Comparison of ENCODE assay signal across 27 cellular contexts in genomic region chr1:77399250-77400086, GRCh38.
DNase-seq lines count a peak whose midpoint lies in the region; ATAC-seq, FAIRE-seq and TF ChIP-seq lines count a peak whose summit lies in the region.
"Had no signal": no experiment of that assay in that cellular context is flagged by ENCODE, and none has a peak within 500 bp of the region (broad histone marks: within the 10 kb centered on the region; RNA-seq: fewer than 3 reads in every experiment).

No MANE protein-coding gene starts in this region.

- H2BK12ac ChIP-seq in H1 (ENCODE audit: low read depth, low read length), result no peak overlapping the region

- H2BK20ac ChIP-seq in H1 (ENCODE audit: low read length), result no peak overlapping the region

- intact Hi-C loops in posterior vena cava (cut with DNase I), result no loop called here

- H4K5ac ChIP-seq in H1 (ENCODE audit: insufficient read length, low read depth, low read length), result no peak overlapping the region

- CTCF ChIA-PET in H1 (lab: Charles Lee; ENCODE audit: partially characterized antibody) (interaction anchor here (0.6 kb wide), 1 partner anchor 289 kb away, joined by 4 read pairs; no protein-coding TSS in a partner anchor), WTC11 (lab: Charles Lee) (no interaction called here)

- H3K79me2 ChIP-seq in H1 (ENCODE audit: control insufficient read depth in 1 of 2, insufficient read depth in 2 of 2, low read length in 2 of 2), result no peaks in the 10 kb centered on the region

- TF ChIP-seq CTCF in H1 (IDR thresholded peaks at IDR 0.05; ENCODE audit: control extremely low read depth in 1 of 3, insufficient read depth in 1 of 3, low read depth in 1 of 3, low read length in 3 of 3) (no peak), WTC11 (IDR thresholded peaks at IDR 0.05) (no peak)

- DNase-seq in SK-MEL-5 (ENCODE audit: low read depth, low spot score), result peak; percentile 36
- DNase-seq in H1 (ENCODE audit: low read depth in 1 of 2, low spot score in 2 of 2), result no peak
- DNase-seq in middle frontal gyrus (ENCODE audit: extremely low spot score, low spot score), result peak; percentile 63
- no peak for DNase-seq in posterior vena cava (ENCODE audit: low spot score)
- no peak for DNase-seq in WTC11 (ENCODE audit: low spot score)
- DNase-seq: activated CD4-positive, alpha-beta T cell treated with anti-CD3 and anti-CD28 coated beads for 36 hours; activated CD8-positive, alpha-beta memory T cell treated with anti-CD3 and anti-CD28 coated beads for 24 hours; activated effector memory CD4-positive, alpha-beta T cell treated with Interleukin-2 at 50 U/mL for 16 hours; activated naive CD8-positive, alpha-beta T cell treated with anti-CD3 and anti-CD28 coated beads for 36 hours; islet precursor cell; left ventricle myocardium superior; natural killer cell; NCI-H187 treated with DMSO at 0.1 percent for 48 hours; NCI-H748 treated with DMSO at 0.1 percent for 48 hours; sigmoid colon; stimulated activated CD4-positive, alpha-beta T cell treated with anti-CD3 and anti-CD28 coated beads, Interleukin-4, amount 100 ng/mL, for 4 hours; stimulated activated naive B cell treated with anti-CD40 and anti-IgM and Interleukin-4, amounts not matched to agents 10 μg/mL and 1 μg/mL and 100 μg/mL, for 72 hours; T-helper 17 cell; testis had no signal

- no peak for TF ChIP-seq POLR2A in H1 (IDR thresholded peaks at IDR 0.05; ENCODE audit: control extremely low read depth in 1 of 2, low read depth in 2 of 2, low read length in 2 of 2)

- H2AK5ac ChIP-seq in H1 (ENCODE audit: low read depth, low read length), result no peak overlapping the region

- H3K23me2 ChIP-seq in H1 (ENCODE audit: low read depth, low read length), result no peaks in the 10 kb centered on the region

- no peaks in the 10 kb centered on the region for H3K36me3 ChIP-seq in H1 (ENCODE audit: control insufficient read depth in 2 of 4, insufficient read depth in 4 of 4, low read length in 3 of 4)
- H3K36me3 ChIP-seq: sigmoid colon had no signal

- no peak overlapping the region for H3K4me3 ChIP-seq in H1 (ENCODE audit: extremely low read depth in 1 of 4, insufficient read depth in 2 of 4, low read depth in 3 of 4, low read length in 4 of 4)
- H3K4me3 ChIP-seq: sigmoid colon, SK-N-MC, testis had no signal

- H3K9me3 Mint-ChIP-seq in stimulated activated memory B cell treated with anti-CD40 and anti-IgM and Interleukin-4, amounts not matched to agents 10 μg/mL and 1 μg/mL and 100 μg/mL, for 72 hours, result no peaks in the 10 kb centered on the region
- 0 out of 2 replicates have a peak, but pooled peaks cover 6% of the 10 kb centered on the region for H3K9me3 Mint-ChIP-seq in WTC11
- H3K9me3 Mint-ChIP-seq: activated naive CD8-positive, alpha-beta T cell treated with anti-CD3 and anti-CD28 coated beads for 36 hours; central memory CD8-positive, alpha-beta T cell; mesothelial cell of epicardium; natural killer cell; stimulated activated naive B cell treated with anti-CD40 and anti-IgM and Interleukin-4, amounts not matched to agents 10 μg/mL and 1 μg/mL and 100 μg/mL, for 72 hours had no signal

- no peaks in the 10 kb centered on the region for H3K9me3 ChIP-seq in H1 (ENCODE audit: insufficient read depth in 2 of 2, low read depth in 1 of 2, low read length in 1 of 2)
- H3K9me3 ChIP-seq: sigmoid colon, testis had no signal

- H3K4me1 Mint-ChIP-seq in stimulated activated memory B cell treated with anti-CD40 and anti-IgM and Interleukin-4, amounts not matched to agents 10 μg/mL and 1 μg/mL and 100 μg/mL, for 72 hours, result no peaks in the 10 kb centered on the region
- peaks cover 5% of the 10 kb centered on the region; the same call in 1 of the 2 replicates for H3K4me1 Mint-ChIP-seq in WTC11
- H3K4me1 Mint-ChIP-seq: activated CD4-positive, alpha-beta T cell treated with anti-CD3 and anti-CD28 coated beads for 36 hours; activated naive CD8-positive, alpha-beta T cell treated with anti-CD3 and anti-CD28 coated beads for 36 hours; CD14-positive monocyte; central memory CD8-positive, alpha-beta T cell; mesothelial cell of epicardium; stimulated activated naive B cell treated with anti-CD40 and anti-IgM and Interleukin-4, amounts not matched to agents 10 μg/mL and 1 μg/mL and 100 μg/mL, for 72 hours; T-helper 17 cell had no signal

- in situ Hi-C loops in SK-MEL-5 (cut with HindIII; ENCODE audit: low pct_unique_long_range_greater_than_20kb, low sequenced_read_pairs), result no loop called here

- 0 out of 2 replicates have a peak overlapping the region, but pooled peaks have one; percentile 33 for H2AFZ ChIP-seq in H1 (ENCODE audit: low read length)

- H3K4me2 ChIP-seq in H1 (ENCODE audit: insufficient read depth in 1 of 2, low read depth in 2 of 2, low read length in 2 of 2), result no peak overlapping the region

- no peak overlapping the region for H2BK120ac ChIP-seq in H1 (replicated peaks; ENCODE audit: low read depth, low read length)

- no peaks in the 10 kb centered on the region for H4K20me1 ChIP-seq in H1 (replicated peaks in 1 of 2; ENCODE audit: control insufficient read depth in 1 of 2, insufficient read depth in 2 of 2, low read length in 2 of 2)

- H4K91ac ChIP-seq in H1 (replicated peaks; ENCODE audit: insufficient read length, low read length), result no peak overlapping the region

- H3K23ac ChIP-seq in H1 (ENCODE audit: insufficient read length), result no peak overlapping the region

- no peak overlapping the region for H3K27ac ChIP-seq in H1 (ENCODE audit: low read depth, low read length)
- H3K27ac ChIP-seq: sigmoid colon, SK-N-MC, testis had no signal

- no peak overlapping the region for H4K8ac ChIP-seq in H1 (ENCODE audit: extremely low read depth, insufficient read depth, low read length)

- peak; percentile 50 for ATAC-seq in stimulated activated memory B cell treated with anti-CD40 and anti-IgM and Interleukin-4, amounts not matched to agents 10 μg/mL and 1 μg/mL and 100 μg/mL, for 72 hours
- no peak for ATAC-seq in HG03175 (IDR thresholded peaks at IDR 0.05; ENCODE audit: unreplicated experiment)
- ATAC-seq in WTC11, result no peak
- ATAC-seq: activated CD4-positive, alpha-beta T cell treated with anti-CD3 and anti-CD28 coated beads for 36 hours; left ventricle myocardium superior; natural killer cell; stimulated activated naive B cell treated with anti-CD40 and anti-IgM and Interleukin-4, amounts not matched to agents 10 μg/mL and 1 μg/mL and 100 μg/mL, for 72 hours; T-helper 17 cell had no signal

- POLR2A ChIA-PET in H1 (lab: Charles Lee; ENCODE audit: partially characterized antibody) (interaction anchor here (0.7 to 1.0 kb wide), 2 partner anchors 11 to 287 kb away, joined by 3 read pairs; no protein-coding TSS in a partner anchor), WTC11 (lab: Charles Lee) (no interaction called here)

- TF ChIP-seq RAD21 in H1 (IDR thresholded peaks at IDR 0.05 in 1 of 2, conservative IDR thresholded peaks at IDR 0.05 in 1 of 2; ENCODE audit: low read depth in 2 of 2, low read length in 2 of 2), result no peak

- whole genome bisulfite sequencing in H1 (ENCODE audit: extremely low coverage in 1 of 2, insufficient coverage in 1 of 2, insufficient read length in 1 of 2, insufficient replicate concordance in 2 of 2, low coverage in 1 of 2, low lambda C conversion rate in 2 of 2, missing lambda C conversion rate in 1 of 2), 2 experiments, result 90% methylated on average over 4 of the region's 6 CpGs; no CpG with 5 or more reads in 1 of the 2 experiments

- peaks cover 2% of the 10 kb centered on the region for H3K27me3 Mint-ChIP-seq in stimulated activated memory B cell treated with anti-CD40 and anti-IgM and Interleukin-4, amounts not matched to agents 10 μg/mL and 1 μg/mL and 100 μg/mL, for 72 hours
- no peaks in the 10 kb centered on the region for H3K27me3 Mint-ChIP-seq in WTC11 (ENCODE audit: low read depth)
- H3K27me3 Mint-ChIP-seq: activated CD4-positive, alpha-beta T cell treated with anti-CD3 and anti-CD28 coated beads for 36 hours; activated naive CD8-positive, alpha-beta T cell treated with anti-CD3 and anti-CD28 coated beads for 36 hours; central memory CD8-positive, alpha-beta T cell; T-helper 17 cell had no signal

- H3K4me1 ChIP-seq in H1 (replicated peaks in 1 of 4; ENCODE audit: control insufficient read depth in 3 of 4, insufficient read depth in 4 of 4, low read length in 3 of 4), result no peaks in the 10 kb centered on the region; a peak in 1 of 7 replicates
- H3K4me1 ChIP-seq: sigmoid colon, testis had no signal

- H3K27me3 ChIP-seq in H1 (replicated peaks in 1 of 4; ENCODE audit: control insufficient read depth in 3 of 4, extremely low read depth in 1 of 4, insufficient read depth in 3 of 4, low read length in 3 of 4), result no peaks in the 10 kb centered on the region
- H3K27me3 ChIP-seq: sigmoid colon, testis had no signal

- FAIRE-seq in H1 (lab: Jason Lieb, UNC), result no peak
- FAIRE-seq: astrocyte, GM12891 had no signal

- no peak overlapping the region for H3K14ac ChIP-seq in H1 (ENCODE audit: insufficient read length)

- H3K4me3 Mint-ChIP-seq in stimulated activated memory B cell treated with anti-CD40 and anti-IgM and Interleukin-4, amounts not matched to agents 10 μg/mL and 1 μg/mL and 100 μg/mL, for 72 hours, result no peak overlapping the region
- no peak overlapping the region for H3K4me3 Mint-ChIP-seq in WTC11
- H3K4me3 Mint-ChIP-seq: activated CD4-positive, alpha-beta T cell treated with anti-CD3 and anti-CD28 coated beads for 36 hours; activated naive CD8-positive, alpha-beta T cell treated with anti-CD3 and anti-CD28 coated beads for 36 hours; CD14-positive monocyte; central memory CD8-positive, alpha-beta T cell; mesothelial cell of epicardium; natural killer cell; stimulated activated naive B cell treated with anti-CD40 and anti-IgM and Interleukin-4, amounts not matched to agents 10 μg/mL and 1 μg/mL and 100 μg/mL, for 72 hours; T-helper 17 cell had no signal

- H3K9ac ChIP-seq in H1 (replicated peaks in 1 of 4; ENCODE audit: extremely low read depth in 1 of 4, low read depth in 3 of 4, low read length in 3 of 4), result no peak overlapping the region

- H3K56ac ChIP-seq in H1 (replicated peaks; ENCODE audit: insufficient read length, low read depth, low read length), result no peak overlapping the region

- no peak overlapping the region for H3K4ac ChIP-seq in H1 (replicated peaks; ENCODE audit: insufficient read length, low read depth, low read length)

- no peak overlapping the region for H2BK15ac ChIP-seq in H1 (ENCODE audit: low read length)

- no peak overlapping the region for H2BK5ac ChIP-seq in H1 (ENCODE audit: low read depth, low read length)

- H3K18ac ChIP-seq in H1 (ENCODE audit: extremely low read depth, low read length), result no peak overlapping the region

- TF ChIP-seq EP300 in H1 (IDR thresholded peaks at IDR 0.05; ENCODE audit: borderline replicate concordance in 1 of 2, low read depth in 2 of 2, low read length in 2 of 2), result no peak

- H3K27ac Mint-ChIP-seq in stimulated activated memory B cell treated with anti-CD40 and anti-IgM and Interleukin-4, amounts not matched to agents 10 μg/mL and 1 μg/mL and 100 μg/mL, for 72 hours, result no peak overlapping the region
- no peak overlapping the region for H3K27ac Mint-ChIP-seq in WTC11
- H3K27ac Mint-ChIP-seq: activated CD4-positive, alpha-beta T cell treated with anti-CD3 and anti-CD28 coated beads for 36 hours; activated naive CD8-positive, alpha-beta T cell treated with anti-CD3 and anti-CD28 coated beads for 36 hours; mesothelial cell of epicardium; natural killer cell; stimulated activated naive B cell treated with anti-CD40 and anti-IgM and Interleukin-4, amounts not matched to agents 10 μg/mL and 1 μg/mL and 100 μg/mL, for 72 hours; T-helper 17 cell had no signal

- H3K79me1 ChIP-seq in H1 (ENCODE audit: low read depth, low read length), result no peaks in the 10 kb centered on the region

- no peaks in the 10 kb centered on the region for H3K36me3 Mint-ChIP-seq in stimulated activated memory B cell treated with anti-CD40 and anti-IgM and Interleukin-4, amounts not matched to agents 10 μg/mL and 1 μg/mL and 100 μg/mL, for 72 hours
- H3K36me3 Mint-ChIP-seq in WTC11, result no peaks in the 10 kb centered on the region
- H3K36me3 Mint-ChIP-seq: mesothelial cell of epicardium; natural killer cell; stimulated activated naive B cell treated with anti-CD40 and anti-IgM and Interleukin-4, amounts not matched to agents 10 μg/mL and 1 μg/mL and 100 μg/mL, for 72 hours had no signal

Comparison
In these comparisons a context has a peak if more than half of its experiments do, and no peak if none do; other contexts are left out.
1. DNase-seq: peak in SK-MEL-5 (single experiment) and middle frontal gyrus (single experiment); none in H1 (0 of 2), posterior vena cava (single experiment) and WTC11 (single experiment).